8 cellular contexts compared by ENCODE assay signal in the genomic region with DNA sequence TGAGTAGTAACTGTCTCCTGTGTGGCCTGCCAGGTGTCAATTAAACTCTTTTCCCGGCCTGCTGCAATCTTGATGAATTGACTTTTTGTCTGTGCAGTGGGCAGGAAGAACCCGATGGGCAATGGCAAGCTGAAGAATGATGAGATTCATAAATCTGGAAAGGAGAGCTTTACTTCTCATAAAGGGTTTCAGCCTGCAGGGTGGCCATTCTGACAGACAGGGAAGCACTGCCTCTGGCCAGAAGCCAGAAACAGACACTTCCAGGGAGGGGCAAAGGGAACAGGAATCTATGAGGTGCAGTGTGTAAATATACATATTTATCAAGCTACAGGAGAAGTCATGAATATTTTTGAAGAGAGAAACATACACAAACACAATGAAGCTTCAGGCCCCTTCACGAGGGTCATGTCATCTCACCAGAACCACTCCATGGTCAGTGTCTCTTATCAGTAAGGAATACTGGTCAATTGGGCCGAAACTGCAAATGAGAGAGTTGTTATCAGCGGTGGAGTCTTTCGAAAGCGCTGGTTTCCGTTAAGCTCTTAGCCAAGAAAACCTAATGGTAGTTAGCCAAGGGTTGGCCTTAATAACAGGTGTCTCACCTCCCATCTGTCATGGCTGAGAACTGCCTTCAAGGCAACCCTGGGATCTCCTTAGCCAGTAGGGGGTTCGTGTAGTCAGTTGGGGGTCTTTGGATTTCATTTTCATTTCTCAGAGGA. TPM values are rescaled to one million over a fixed set of nuclear protein-coding genes. Genes with fewer than 3 reads are reported as not detected.
DNase-seq lines count a peak whose midpoint lies in the region; ATAC-seq, FAIRE-seq and TF ChIP-seq lines count a peak whose summit lies in the region.

No MANE protein-coding gene starts in this region.

- H3K4me2 ChIP-seq in SK-N-SH: peak overlapping the region; percentile 94

- no peak for FAIRE-seq in GM19239 (lab: Jason Lieb, UNC)

- H2AFZ ChIP-seq in SK-N-SH (ENCODE audit: low read depth): no peak overlapping the region

- CTCF ChIA-PET in SK-N-SH (lab: Yijun Ruan, JAX): interaction anchor here (0.6 to 2.2 kb wide), 5 partner anchors 37 to 251 kb away, joined by 3 to 9 read pairs (median 3); no protein-coding TSS in a partner anchor
- CTCF ChIA-PET in activated CD4-positive, alpha-beta memory T cell treated with anti-CD3 and anti-CD28 coated beads for 36 hours (lab: Charles Lee): interaction anchor here (0.9 to 1.3 kb wide), 2 partner anchors 11 to 37 kb away, joined by 3 to 4 read pairs; no protein-coding TSS in a partner anchor

- H3K4me3 ChIP-seq in SK-N-SH (ENCODE audit: low read depth in 2 of 2, low read length in 1 of 2) (peak overlapping the region; percentile 74 to 92), left ventricle myocardium inferior (peak overlapping the region; percentile 93)

- H3K9me2 ChIP-seq in SK-N-SH: no peaks in the 10 kb centered on the region

- H3K36me3 Mint-ChIP-seq in activated CD4-positive, alpha-beta memory T cell treated with anti-CD3 and anti-CD28 coated beads for 36 hours: peaks cover 19% of the 10 kb centered on the region
- peaks cover 50% of the 10 kb centered on the region for H3K36me3 Mint-ChIP-seq in stimulated activated effector memory CD8-positive, alpha-beta T cell treated with anti-CD3 and anti-CD28 coated beads, Interleukin-12 subunit alpha, Interleukin-12 subunit beta, amount 100 ng/mL, for 72 hours

- intact Hi-C loops in activated CD4-positive, alpha-beta memory T cell treated with anti-CD3 and anti-CD28 coated beads for 36 hours (cut with micrococcal nuclease): loop anchor here (10.0 kb wide), 1 partner anchor 362 kb away; the partner anchor contains the start of gene FASN
- intact Hi-C loops in left ventricle myocardium inferior (cut with micrococcal nuclease): no loop called here

- peaks cover 10% of the 10 kb centered on the region for H3F3A ChIP-seq in SK-N-SH (replicated peaks; ENCODE audit: insufficient read depth)

- H3K79me2 ChIP-seq in SK-N-SH (ENCODE audit: insufficient read depth): peaks cover 28% of the 10 kb centered on the region

- peak overlapping the region; percentile 78 for H3K4me3 Mint-ChIP-seq in activated CD4-positive, alpha-beta memory T cell treated with anti-CD3 and anti-CD28 coated beads for 36 hours
- peak overlapping the region; percentile 90 for H3K4me3 Mint-ChIP-seq in stimulated activated effector memory CD8-positive, alpha-beta T cell treated with anti-CD3 and anti-CD28 coated beads, Interleukin-12 subunit alpha, Interleukin-12 subunit beta, amount 100 ng/mL, for 72 hours

- peak overlapping the region; percentile 98 to 99 for H3K27ac ChIP-seq in SK-N-SH (ENCODE audit: low read depth in 2 of 2, low read length in 1 of 2)
- H3K27ac ChIP-seq in left ventricle myocardium inferior (replicated peaks): peak overlapping the region; percentile 100

- TF ChIP-seq CTCF in SK-N-SH (IDR thresholded peaks at IDR 0.05) (no peak), left ventricle myocardium inferior (IDR thresholded peaks at IDR 0.05; ENCODE audit: borderline replicate concordance) (no peak)

- POLR2A ChIA-PET in SK-N-SH (lab: Yijun Ruan, JAX): interaction anchor here (0.5 to 1.3 kb wide), 4 partner anchors 33 to 215 kb away, joined by 3 to 5 read pairs (median 4); no protein-coding TSS in a partner anchor
- POLR2A ChIA-PET in activated CD4-positive, alpha-beta memory T cell treated with anti-CD3 and anti-CD28 coated beads for 36 hours (lab: Charles Lee): interaction anchor here (1.2 to 3.1 kb wide), 4 partner anchors 8 to 62 kb away, joined by 4 to 22 read pairs (median 8); partner anchors contain the start of gene FOXK2

- no peak for TF ChIP-seq EP300 in SK-N-SH (IDR thresholded peaks at IDR 0.05; ENCODE audit: borderline replicate concordance in 1 of 2, low read depth in 1 of 2, low read length in 1 of 2)

- peak overlapping the region; percentile 97 for H3K27ac Mint-ChIP-seq in activated CD4-positive, alpha-beta memory T cell treated with anti-CD3 and anti-CD28 coated beads for 36 hours
- H3K27ac Mint-ChIP-seq in stimulated activated effector memory CD8-positive, alpha-beta T cell treated with anti-CD3 and anti-CD28 coated beads, Interleukin-12 subunit alpha, Interleukin-12 subunit beta, amount 100 ng/mL, for 72 hours: peak overlapping the region; percentile 96

- 57% methylated on average over 9 of the region's 9 CpGs for WGBS in SK-N-SH (ENCODE audit: low lambda C conversion rate)

- peaks cover 42% of the 10 kb centered on the region for H3K4me1 Mint-ChIP-seq in activated CD4-positive, alpha-beta memory T cell treated with anti-CD3 and anti-CD28 coated beads for 36 hours (ENCODE audit: low read depth)
- H3K4me1 Mint-ChIP-seq in stimulated activated effector memory CD8-positive, alpha-beta T cell treated with anti-CD3 and anti-CD28 coated beads, Interleukin-12 subunit alpha, Interleukin-12 subunit beta, amount 100 ng/mL, for 72 hours: peaks cover 34% of the 10 kb centered on the region

- ATAC-seq in SK-N-SH treated with all-trans-retinoic acid at 6 μM for 48 hours (no peak), HG03159 (IDR thresholded peaks at IDR 0.05; ENCODE audit: unreplicated experiment) (no peak)
- ATAC-seq in stimulated activated effector memory CD8-positive, alpha-beta T cell treated with anti-CD3 and anti-CD28 coated beads, Interleukin-12 subunit alpha, Interleukin-12 subunit beta, amount 100 ng/mL, for 72 hours: no peak

- no peaks in the 10 kb centered on the region for H3K9me3 Mint-ChIP-seq in activated CD4-positive, alpha-beta memory T cell treated with anti-CD3 and anti-CD28 coated beads for 36 hours
- no peaks in the 10 kb centered on the region for H3K9me3 Mint-ChIP-seq in stimulated activated effector memory CD8-positive, alpha-beta T cell treated with anti-CD3 and anti-CD28 coated beads, Interleukin-12 subunit alpha, Interleukin-12 subunit beta, amount 100 ng/mL, for 72 hours

- H4K20me1 ChIP-seq in SK-N-SH (ENCODE audit: insufficient read depth): peaks cover 6% of the 10 kb centered on the region; the same call in 1 of the 2 replicates

- no peaks in the 10 kb centered on the region for H3K27me3 ChIP-seq in SK-N-SH (ENCODE audit: insufficient read depth)
- H3K27me3 ChIP-seq in left ventricle myocardium inferior (ENCODE audit: low read depth): no peaks in the 10 kb centered on the region

- DNase-seq in SK-N-SH: no peak
- DNase-seq in activated CD4-positive, alpha-beta memory T cell treated with anti-CD3 and anti-CD28 coated beads for 36 hours: no peak
- DNase-seq in left ventricle myocardium inferior: no peak
- no peak for DNase-seq in stimulated activated effector memory CD8-positive, alpha-beta T cell treated with anti-CD3 and anti-CD28 coated beads, Interleukin-12 subunit alpha, Interleukin-12 subunit beta, amount 100 ng/mL, for 72 hours (ENCODE audit: low spot score in 2 of 2)
- no peak for DNase-seq in NCI-H1092 (lab: John Stamatoyannopoulos, UW)
- DNase-seq in GM19239 (ENCODE audit: insufficient read length, low spot score): no peak

- peak overlapping the region; percentile 95; the same call in 1 of the 2 replicates for H3K9ac ChIP-seq in SK-N-SH

- H3K9me3 ChIP-seq in SK-N-SH (no peaks in the 10 kb centered on the region), left ventricle myocardium inferior (replicated peaks) (no peaks in the 10 kb centered on the region)

- no peaks in the 10 kb centered on the region for H3K27me3 Mint-ChIP-seq in activated CD4-positive, alpha-beta memory T cell treated with anti-CD3 and anti-CD28 coated beads for 36 hours

- H3K4me1 ChIP-seq in SK-N-SH (ENCODE audit: control insufficient read depth in 1 of 2, insufficient read depth in 2 of 2, low read depth in 1 of 2, low read length in 1 of 2) (peaks cover 5 to 11% of the 10 kb centered on the region in 2 experiments; a peak in 3 of 4 replicates), left ventricle myocardium inferior (peaks cover 50% of the 10 kb centered on the region)

- TF ChIP-seq RAD21 in SK-N-SH (IDR thresholded peaks at IDR 0.05; ENCODE audit: low read length): no peak

- peaks cover 8 to 21% of the 10 kb centered on the region in 2 experiments for H3K36me3 ChIP-seq in SK-N-SH (replicated peaks in 1 of 2; ENCODE audit: control insufficient read depth in 1 of 2, insufficient read depth in 2 of 2, low read length in 1 of 2)
- H3K36me3 ChIP-seq in left ventricle myocardium inferior: peaks cover 24% of the 10 kb centered on the region

TF ChIP-seq in SK-N-SH, 30 proteins besides CTCF, POLR2A, EP300 and RAD21 (continues in another document):
- no peak for TF ChIP-seq RFX5 (IDR thresholded peaks at IDR 0.05; ENCODE audit: low read length)

TF ChIP-seq in SK-N-SH treated with all-trans-retinoic acid at 6 μM for 48 hours, 23 proteins besides CTCF, POLR2A, EP300 and RAD21 (continues in another document):
- no peak for TF ChIP-seq ZC3H10 (CRISPR knock-in tag; IDR thresholded peaks at IDR 0.05)

RNA-seq across cellular contexts. Expression of gene NARF, which starts 1.3 kb away (rescaled TPM):
- polyA plus RNA-seq in SK-N-SH (2012; rRNA removed): 128 and 130 TPM in 2 replicates
- polyA plus RNA-seq in SK-N-SH (2012; cell fraction: cytosol; rRNA removed): 90.6 and 112 TPM in 2 replicates
- polyA plus RNA-seq in SK-N-SH (2012; cell fraction: nucleus; rRNA removed): 222 and 289 TPM in 2 replicates
- 100 to 1,000 TPM; 101 to 110 TPM for total RNA-seq in activated CD4-positive, alpha-beta memory T cell treated with anti-CD3 and anti-CD28 coated beads for 36 hours
- 69.2 TPM for total RNA-seq in left ventricle myocardium inferior

RNA-seq across cellular contexts. Expression of gene CYBC1, which starts 6.7 kb away (rescaled TPM):
- 160 and 165 TPM in 2 replicates for polyA plus RNA-seq in SK-N-SH (2012; rRNA removed)
- polyA plus RNA-seq in SK-N-SH (2012; cell fraction: cytosol; rRNA removed): 97.3 and 115 TPM in 2 replicates
- 403 and 584 TPM in 2 replicates for polyA plus RNA-seq in SK-N-SH (2012; cell fraction: nucleus; rRNA removed)
- total RNA-seq in activated CD4-positive, alpha-beta memory T cell treated with anti-CD3 and anti-CD28 coated beads for 36 hours: 100 to 1,000 TPM; 333 to 343 TPM
- total RNA-seq in left ventricle myocardium inferior: 23.8 TPM

RNA-seq across cellular contexts. Expression of gene OGFOD3, which starts 38.8 kb away (rescaled TPM):
- 57.1 and 68.2 TPM in 2 replicates for polyA plus RNA-seq in SK-N-SH (2012; rRNA removed)
- polyA plus RNA-seq in SK-N-SH (2012; cell fraction: cytosol; rRNA removed): 38.7 and 54.7 TPM in 2 replicates
- 67.2 and 94.3 TPM in 2 replicates for polyA plus RNA-seq in SK-N-SH (2012; cell fraction: nucleus; rRNA removed)
- 10 to 100 TPM; 29.7 to 32.2 TPM for total RNA-seq in activated CD4-positive, alpha-beta memory T cell treated with anti-CD3 and anti-CD28 coated beads for 36 hours
- 28.0 TPM for total RNA-seq in left ventricle myocardium inferior

RNA-seq across cellular contexts. Expression of gene HEXD, which starts 39.1 kb away (rescaled TPM):
- polyA plus RNA-seq in SK-N-SH (2012; rRNA removed): 38.8 and 43.1 TPM in 2 replicates
- polyA plus RNA-seq in SK-N-SH (2012; cell fraction: cytosol; rRNA removed): 10.8 and 18.1 TPM in 2 replicates
- polyA plus RNA-seq in SK-N-SH (2012; cell fraction: nucleus; rRNA removed): 328 and 454 TPM in 2 replicates
- total RNA-seq in activated CD4-positive, alpha-beta memory T cell treated with anti-CD3 and anti-CD28 coated beads for 36 hours: 10 to 100 TPM; 21.7 to 26.0 TPM
- total RNA-seq in left ventricle myocardium inferior: 14.1 TPM

Comparison
In these comparisons a context has a peak if more than half of its experiments do, and no peak if none do; other contexts are left out.
1. RNA of gene CYBC1, which starts 6.7 kb away (total RNA-seq): 333 to 343 TPM in activated CD4-positive, alpha-beta memory T cell treated with anti-CD3 and anti-CD28 coated beads for 36 hours; 23.8 TPM in left ventricle myocardium inferior (single experiment); every median in the first group is over 10 times any median in the second.